ENCODE assay signal across 8 cellular contexts in the genomic region with DNA sequence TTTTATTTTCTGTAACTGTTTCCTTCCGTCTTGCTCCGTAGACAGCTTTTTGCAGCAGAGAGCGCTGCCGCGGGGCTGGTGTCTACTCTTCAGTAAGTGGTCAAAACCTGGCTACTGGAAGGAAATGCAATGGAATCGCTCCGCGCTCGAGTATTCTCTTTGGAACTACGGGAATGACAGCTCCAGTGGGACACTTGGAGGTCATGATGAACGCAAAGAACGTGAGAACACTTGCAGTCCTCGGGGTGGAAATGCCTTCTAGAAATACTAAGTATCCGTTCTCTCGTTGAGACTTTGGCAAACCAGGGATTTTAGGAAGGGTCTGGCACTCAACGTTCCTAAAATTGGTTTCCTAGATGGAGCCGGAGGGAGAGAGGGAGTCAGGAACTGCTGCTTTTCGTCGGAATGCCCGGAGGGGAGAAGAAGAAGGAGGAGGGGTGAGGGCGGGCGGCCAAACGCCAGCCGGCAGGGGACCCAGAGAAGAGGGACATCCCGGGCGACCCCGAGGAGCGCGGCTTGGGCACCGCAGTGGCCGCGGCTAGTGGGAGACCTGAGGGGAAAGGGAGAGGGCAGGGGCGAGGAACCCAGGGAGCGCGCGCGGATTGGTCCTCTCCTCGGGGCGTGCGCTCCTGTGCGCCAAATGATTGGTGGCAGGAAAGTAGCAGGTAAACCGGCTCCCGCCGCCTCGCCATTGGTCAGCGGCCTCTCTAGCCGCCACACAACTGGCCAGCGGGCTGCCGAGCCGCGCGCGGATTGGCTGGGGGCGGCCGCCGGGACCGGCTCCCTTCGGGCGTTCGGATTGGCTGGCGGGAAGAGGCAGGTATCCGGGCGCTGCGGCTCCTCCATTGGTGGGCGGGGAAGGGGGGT. TPM values are rescaled to one million over a fixed set of nuclear protein-coding genes. Genes with fewer than 3 reads are reported as not detected.
DNase-seq lines count a peak whose midpoint lies in the region; ATAC-seq, FAIRE-seq and TF ChIP-seq lines count a peak whose summit lies in the region.

No MANE protein-coding gene starts in this region.

- H3K27me3 ChIP-seq in small intestine (ENCODE audit: control insufficient read depth in 2 of 2, insufficient read depth in 2 of 2, low read length in 2 of 2), result peaks cover 0 to 1% of the 10 kb centered on the region in 2 donors

- H3K4me3 ChIP-seq in WI38 (ENCODE audit: low read depth, low read length) (peak overlapping the region; percentile 79), cardiac fibroblast (replicated peaks in 1 of 2; ENCODE audit: low read depth in 2 of 2, low read length in 2 of 2) (peak overlapping the region; percentile 75 to 97), small intestine (ENCODE audit: low read depth in 1 of 2, low read length in 2 of 2) (peak overlapping the region; percentile 53 to 99)

- 0 to 1% (median 0%) methylated on average over 52 to 65 of the region's 65 CpGs for WGBS in small intestine, 3 donors

- no peak for FAIRE-seq in small intestine (lab: Jason Lieb, UNC)

- TF ChIP-seq CTCF in WI38 (IDR thresholded peaks at IDR 0.05; ENCODE audit: low read depth, low read length) (no peak), cardiac fibroblast (IDR thresholded peaks at IDR 0.05; ENCODE audit: low read depth, low read length) (no peak)

- peaks cover 0 to 3% of the 10 kb centered on the region in 2 donors for H3K4me1 ChIP-seq in small intestine (ENCODE audit: control insufficient read depth in 2 of 2, insufficient read depth in 1 of 2, low read depth in 1 of 2, low read length in 1 of 2)

- H3K36me3 ChIP-seq in small intestine (ENCODE audit: control insufficient read depth in 2 of 2, insufficient read depth in 2 of 2, low read length in 2 of 2), result no peaks in the 10 kb centered on the region

- H3K9me3 ChIP-seq in small intestine (ENCODE audit: control insufficient read depth, low read depth), result no peaks in the 10 kb centered on the region

- DNase-seq in 8988T (peak; percentile 97), NCI-H2171 (lab: John Stamatoyannopoulos, UW) (peak; percentile 82), cardiac fibroblast (ENCODE audit: low read depth in 2 of 2) (peak; percentile 98 to 99), iPS-NIHi7 (ENCODE audit: extremely low spot score) (peak; percentile 100), small intestine (peak; percentile 99)

- peak overlapping the region; percentile 79 to 87 for H3K27ac ChIP-seq in small intestine (ENCODE audit: low read depth in 1 of 2, low read length in 1 of 2)

- peak; percentile 87 for ATAC-seq in GM18858 (IDR thresholded peaks at IDR 0.05; ENCODE audit: unreplicated experiment)
- peak; percentile 91 for ATAC-seq in HG03066 (IDR thresholded peaks at IDR 0.05; ENCODE audit: low read depth, unreplicated experiment)

RNA-seq across cellular contexts. Expression of gene BMAL1, which starts 0.5 kb away (rescaled TPM):
- polyA plus RNA-seq in small intestine, result 10 to 100 TPM in 2 of 3 donors, 1 to 10 TPM in 1; 8.1 to 18.3 (median 11.9) TPM

Comparison
In these comparisons a context has a peak if more than half of its experiments do, and no peak if none do; other contexts are left out.
1. Peak in every context shown above with its lines: DNase-seq, ATAC-seq, H3K4me3 ChIP-seq and H3K27ac ChIP-seq.